19 cellular contexts compared by ENCODE assay signal in genomic region chr7:137423321-137423720, GRCh38.
"Had no signal": no experiment of that assay in that cellular context is flagged by ENCODE, and none has a peak within 500 bp of the region (broad histone marks: within the 10 kb centered on the region; RNA-seq: fewer than 3 reads in every experiment).

No MANE protein-coding gene starts in this region.

- H3K9me3 Mint-ChIP-seq: activated naive CD8-positive, alpha-beta T cell treated with anti-CD3 and anti-CD28 coated beads, Interleukin-2, amount 50 U/mL, for 24 hours; activated T-helper 17 cell treated with anti-CD3 and anti-CD28 coated beads, Interleukin-2, amount 50 U/mL, for 72 hours had no signal

- DNase-seq: activated CD4-positive, alpha-beta T cell treated with anti-CD3 and anti-CD28 coated beads, Interleukin-2, amount 50 U/mL, for 1 hour; activated naive CD4-positive, alpha-beta T cell treated with anti-CD3 and anti-CD28 coated beads for 36 hours; activated naive CD8-positive, alpha-beta T cell treated with anti-CD3 and anti-CD28 coated beads, Interleukin-2, amount 50 U/mL, for 24 hours; activated T-cell treated with anti-CD3 and anti-CD28 coated beads for 4 hours; central memory CD4-positive, alpha-beta T cell; gastrocnemius medialis; heart right ventricle; islet precursor cell; left lung; mammary epithelial cell; naive B cell; pancreas; stimulated activated CD4-positive, alpha-beta T cell treated with anti-CD3 and anti-CD28 coated beads, Interleukin-12 subunit alpha, Interleukin-12 subunit beta, amount 100 ng/mL, for 4 hours; stimulated activated CD4-positive, alpha-beta T cell treated with anti-CD3 and anti-CD28 coated beads, Interleukin-2, amount 100 ng/mL, for 24 hours; tibial artery had no signal

- H3K27ac ChIP-seq: coronary artery, gastrocnemius medialis, heart right ventricle, left lung, neural progenitor cell, pancreas, tibial artery had no signal

- H2AFZ ChIP-seq: neural progenitor cell had no signal

- H3K4me3 Mint-ChIP-seq: activated naive CD4-positive, alpha-beta T cell treated with anti-CD3 and anti-CD28 coated beads for 36 hours; activated naive CD8-positive, alpha-beta T cell treated with anti-CD3 and anti-CD28 coated beads, Interleukin-2, amount 50 U/mL, for 24 hours; activated T-helper 17 cell treated with anti-CD3 and anti-CD28 coated beads, Interleukin-2, amount 50 U/mL, for 72 hours; naive B cell; neural progenitor cell; stimulated activated memory B cell treated with anti-CD40 and anti-IgM and Interleukin-4, amounts not matched to agents 10 μg/mL and 1 μg/mL and 100 μg/mL, for 72 hours had no signal

- H3K27me3 ChIP-seq: gastrocnemius medialis, heart right ventricle, left lung, neural progenitor cell, pancreas, tibial artery had no signal

- H3K4me3 ChIP-seq: coronary artery, gastrocnemius medialis, heart right ventricle, left lung, neural progenitor cell, pancreas, tibial artery had no signal

- H3K27me3 Mint-ChIP-seq: activated naive CD8-positive, alpha-beta T cell treated with anti-CD3 and anti-CD28 coated beads, Interleukin-2, amount 50 U/mL, for 24 hours; naive B cell; stimulated activated memory B cell treated with anti-CD40 and anti-IgM and Interleukin-4, amounts not matched to agents 10 μg/mL and 1 μg/mL and 100 μg/mL, for 72 hours had no signal

- H3K36me3 Mint-ChIP-seq: naive B cell; stimulated activated memory B cell treated with anti-CD40 and anti-IgM and Interleukin-4, amounts not matched to agents 10 μg/mL and 1 μg/mL and 100 μg/mL, for 72 hours had no signal

- H3K4me2 ChIP-seq: neural progenitor cell had no signal

- H3K4me1 Mint-ChIP-seq: activated naive CD8-positive, alpha-beta T cell treated with anti-CD3 and anti-CD28 coated beads, Interleukin-2, amount 50 U/mL, for 24 hours; activated T-helper 17 cell treated with anti-CD3 and anti-CD28 coated beads, Interleukin-2, amount 50 U/mL, for 72 hours; naive B cell; stimulated activated memory B cell treated with anti-CD40 and anti-IgM and Interleukin-4, amounts not matched to agents 10 μg/mL and 1 μg/mL and 100 μg/mL, for 72 hours had no signal

- H3K36me3 ChIP-seq: gastrocnemius medialis, heart right ventricle, left lung, neural progenitor cell, pancreas, tibial artery had no signal

- H3K27ac Mint-ChIP-seq: activated naive CD4-positive, alpha-beta T cell treated with anti-CD3 and anti-CD28 coated beads for 36 hours; activated naive CD8-positive, alpha-beta T cell treated with anti-CD3 and anti-CD28 coated beads, Interleukin-2, amount 50 U/mL, for 24 hours; activated T-helper 17 cell treated with anti-CD3 and anti-CD28 coated beads, Interleukin-2, amount 50 U/mL, for 72 hours; naive B cell; neural progenitor cell; stimulated activated memory B cell treated with anti-CD40 and anti-IgM and Interleukin-4, amounts not matched to agents 10 μg/mL and 1 μg/mL and 100 μg/mL, for 72 hours had no signal

- H3K9me3 ChIP-seq: gastrocnemius medialis, pancreas, tibial artery had no signal

- H3K4me1 ChIP-seq: gastrocnemius medialis, left lung, pancreas, tibial artery had no signal
